Comparison of ENCODE assay signal across 27 cellular contexts in genomic region chr14:61619494-61619893, GRCh38.
DNase-seq lines count a peak whose midpoint lies in the region; ATAC-seq, FAIRE-seq and TF ChIP-seq lines count a peak whose summit lies in the region.
"Had no signal": no experiment of that assay in that cellular context is flagged by ENCODE, and none has a peak within 500 bp of the region (broad histone marks: within the 10 kb centered on the region; RNA-seq: fewer than 3 reads in every experiment).

No MANE protein-coding gene starts in this region.

- peak overlapping the region; percentile 87 for H2AFZ ChIP-seq in HepG2 (ENCODE audit: low read length)
- H2AFZ ChIP-seq: PC-9 had no signal

- no peaks in the 10 kb centered on the region for H3K36me3 ChIP-seq in HepG2 (replicated peaks in 1 of 2; ENCODE audit: control insufficient read depth in 1 of 2, insufficient read depth in 2 of 2, low read length in 2 of 2)
- no peaks in the 10 kb centered on the region for H3K36me3 ChIP-seq in right lobe of liver
- H3K36me3 ChIP-seq in RWPE2 (ENCODE audit: low read depth): no peaks in the 10 kb centered on the region
- no peaks in the 10 kb centered on the region for H3K36me3 ChIP-seq in neutrophil
- no peaks in the 10 kb centered on the region for H3K36me3 ChIP-seq in suprapubic skin
- H3K36me3 ChIP-seq in colonic mucosa: no peaks in the 10 kb centered on the region
- H3K36me3 ChIP-seq: BLaER1 treated with 17β-estradiol and CSF1 and Interleukin-3, amounts not matched to agents 10 nM and 100 nM; SJSA1 had no signal

- 0 out of 6 replicates have a peak overlapping the region, but pooled peaks of 1 of the 3 experiments have one; percentile 12 for H3K4me3 ChIP-seq in HepG2 (replicated peaks in 1 of 3; ENCODE audit: insufficient read depth in 1 of 3, low read depth in 2 of 3, low read length in 3 of 3)
- H3K4me3 ChIP-seq in right lobe of liver: no peak overlapping the region
- no peak overlapping the region for H3K4me3 ChIP-seq in RWPE2 (ENCODE audit: severe bottlenecking)
- no peak overlapping the region for H3K4me3 ChIP-seq in neutrophil (ENCODE audit: low read depth in 1 of 2, low read length in 1 of 2)
- no peak overlapping the region for H3K4me3 ChIP-seq in suprapubic skin
- no peak overlapping the region for H3K4me3 ChIP-seq in colonic mucosa
- H3K4me3 ChIP-seq: BLaER1 treated with 17β-estradiol and CSF1 and Interleukin-3, amounts not matched to agents 10 nM and 100 nM; PC-9; SJSA1 had no signal

- H3K9me3 ChIP-seq in HepG2 (ENCODE audit: low read length): no peaks in the 10 kb centered on the region
- no peaks in the 10 kb centered on the region for H3K9me3 ChIP-seq in right lobe of liver
- H3K9me3 ChIP-seq in RWPE2 (ENCODE audit: severe bottlenecking): no peaks in the 10 kb centered on the region
- H3K9me3 ChIP-seq in neutrophil: no peaks in the 10 kb centered on the region
- no peaks in the 10 kb centered on the region for H3K9me3 ChIP-seq in suprapubic skin
- no peaks in the 10 kb centered on the region for H3K9me3 ChIP-seq in colonic mucosa
- H3K9me3 ChIP-seq: SJSA1 had no signal

- POLR2A ChIA-PET in HepG2 (lab: Yijun Ruan, JAX): interaction anchor here (0.9 to 1.6 kb wide), 2 partner anchors 10 to 76 kb away, joined by 3 to 5 read pairs; partner anchors contain the start of gene HIF1A

- CTCF ChIA-PET in HepG2 (lab: Yijun Ruan, JAX; ENCODE audit: low intra/inter-chr PET ratio, low total read pairs): no interaction called here

- TF ChIP-seq RAD21 in HepG2 (CRISPR knock-in tag; IDR thresholded peaks at IDR 0.05): no peak

- DNase-seq in HepG2 (ENCODE audit: low spot score) (no peak), right lobe of liver (no peak), RWPE2 (ENCODE audit: low spot score) (no peak), suprapubic skin (ENCODE audit: low spot score in 2 of 2) (no peak), colonic mucosa (no peak), G401 (ENCODE audit: low spot score) (no peak)
- no peak for DNase-seq in activated effector memory CD4-positive, alpha-beta T cell treated with Interleukin-2 at 50 U/mL for 16 hours
- DNase-seq: AML-193; CD4-positive, alpha-beta T cell; DMS53; Kasumi-1; MV-4-11; NCI-H1105; NCI-H1436 treated with DMSO at 0.1 percent for 48 hours; NCI-H1930; NCI-H2107; NCI-H446 treated with DMSO at 0.1 percent for 48 hours; NCI-H526; NCI-H82; PC-9; Right ventricle myocardium superior had no signal

- no peak for TF ChIP-seq CTCF in HepG2 (CRISPR knock-in tag; IDR thresholded peaks at IDR 0.05)
- TF ChIP-seq CTCF in right lobe of liver (IDR thresholded peaks at IDR 0.05): no peak
- TF ChIP-seq CTCF in RWPE2 (IDR thresholded peaks at IDR 0.05; ENCODE audit: poor library complexity, severe bottlenecking): no peak
- no peak for TF ChIP-seq CTCF in neutrophil (IDR thresholded peaks at IDR 0.05)
- TF ChIP-seq CTCF in suprapubic skin (IDR thresholded peaks at IDR 0.05): no peak
- no peak for TF ChIP-seq CTCF in colonic mucosa (IDR thresholded peaks at IDR 0.05)

- TF ChIP-seq POLR2A in HepG2 (IDR thresholded peaks at IDR 0.05; ENCODE audit: insufficient read depth in 1 of 2, low read depth in 2 of 2, low read length in 2 of 2) (no peak), right lobe of liver (IDR thresholded peaks at IDR 0.05) (no peak), suprapubic skin (IDR thresholded peaks at IDR 0.05) (no peak)

- 78% methylated on average over 4 of the region's 4 CpGs for WGBS in HepG2 (ENCODE audit: low lambda C conversion rate)
- 69% methylated on average over 4 of the region's 4 CpGs for WGBS in right lobe of liver (ENCODE audit: insufficient coverage, low coverage, low lambda C conversion rate, missing lambda C conversion rate)
- whole genome bisulfite sequencing in suprapubic skin: 96% methylated on average over 4 of the region's 4 CpGs

- no peaks in the 10 kb centered on the region for H4K20me1 ChIP-seq in HepG2 (ENCODE audit: insufficient read depth, low read length)
- H4K20me1 ChIP-seq: BLaER1 treated with 17β-estradiol and CSF1 and Interleukin-3, amounts not matched to agents 10 nM and 100 nM had no signal

- peak overlapping the region; percentile 63; the same call in 1 of the 2 replicates for H3K4me2 ChIP-seq in HepG2 (ENCODE audit: low read depth, low read length)
- H3K4me2 ChIP-seq: PC-9 had no signal

- intact Hi-C loops in HepG2 (cut with micrococcal nuclease; ENCODE audit: unreplicated experiment) (no loop called here), right lobe of liver (cut with DNase I) (no loop called here), colonic mucosa (cut with DNase I) (no loop called here)

- ATAC-seq in HepG2: no peak
- ATAC-seq in right lobe of liver: no peak
- no peak for ATAC-seq in RWPE2 (ENCODE audit: low read depth)
- ATAC-seq: HCT116 had no signal

- TF ChIP-seq EP300 in HepG2 (IDR thresholded peaks at IDR 0.05; ENCODE audit: low read depth in 2 of 2, low read length in 2 of 2) (no peak), HepG2 (CRISPR knock-in tag; IDR thresholded peaks at IDR 0.05; ENCODE audit: borderline replicate concordance) (no peak), suprapubic skin (IDR thresholded peaks at IDR 0.05) (no peak)

- FAIRE-seq in HepG2 (lab: Jason Lieb, UNC): no peak
- FAIRE-seq: A204.1, G401.6 had no signal

- H3K27ac ChIP-seq in HepG2 (ENCODE audit: extremely low read length, insufficient read depth, low read length) (no peak overlapping the region), right lobe of liver (no peak overlapping the region), RWPE2 (ENCODE audit: poor library complexity, severe bottlenecking) (peak overlapping the region; percentile 75), neutrophil (peak overlapping the region; percentile 75), suprapubic skin (peak overlapping the region; percentile 65), colonic mucosa (no peak overlapping the region)
- H3K27ac ChIP-seq: BLaER1 treated with 17β-estradiol and CSF1 and Interleukin-3, amounts not matched to agents 10 nM and 100 nM; PC-9; SJSA1 had no signal

- H3K9ac ChIP-seq in HepG2 (ENCODE audit: insufficient read depth, low read depth, low read length) (no peak overlapping the region), colonic mucosa (ENCODE audit: low read depth in 2 of 2, low read length in 2 of 2) (no peak overlapping the region)
- H3K9ac ChIP-seq: BLaER1 treated with 17β-estradiol and CSF1 and Interleukin-3, amounts not matched to agents 10 nM and 100 nM had no signal

- H3K4me1 ChIP-seq in HepG2 (ENCODE audit: insufficient read depth, low read length) (peaks cover 36% of the 10 kb centered on the region), right lobe of liver (no peaks in the 10 kb centered on the region), RWPE2 (ENCODE audit: insufficient read depth, poor library complexity, severe bottlenecking) (peaks cover 27% of the 10 kb centered on the region), neutrophil (ENCODE audit: control insufficient read depth in 1 of 2, insufficient read depth in 1 of 2, low read depth in 1 of 2, low read length in 1 of 2) (peaks cover 37 to 48% of the 10 kb centered on the region in 2 experiments), suprapubic skin (no peaks in the 10 kb centered on the region), colonic mucosa (no peaks in the 10 kb centered on the region)

- H3K27me3 ChIP-seq in HepG2 (ENCODE audit: control insufficient read depth in 1 of 2, insufficient read depth in 2 of 2, low read length in 2 of 2): no peaks in the 10 kb centered on the region
- H3K27me3 ChIP-seq in right lobe of liver: no peaks in the 10 kb centered on the region
- no peaks in the 10 kb centered on the region for H3K27me3 ChIP-seq in RWPE2 (ENCODE audit: insufficient read depth, poor library complexity, severe bottlenecking)
- no peaks in the 10 kb centered on the region for H3K27me3 ChIP-seq in neutrophil
- no peaks in the 10 kb centered on the region for H3K27me3 ChIP-seq in suprapubic skin
- H3K27me3 ChIP-seq in colonic mucosa: no peaks in the 10 kb centered on the region
- H3K27me3 ChIP-seq: BLaER1 treated with 17β-estradiol and CSF1 and Interleukin-3, amounts not matched to agents 10 nM and 100 nM; SJSA1 had no signal

- no peaks in the 10 kb centered on the region for H3K79me2 ChIP-seq in HepG2 (ENCODE audit: insufficient read depth, low read length)

- no TSS peak for BruUV-seq in HepG2 (replicated peaks; lab: Mats Ljungman, UMichigan)

- in situ Hi-C loops in HepG2 (cut with HindIII; ENCODE audit: extremely low pct_ligation_motif_present, low pct_unique_long_range_greater_than_20kb) (no loop called here), G401 (cut with HindIII; ENCODE audit: low sequenced_read_pairs) (no loop called here)

TF ChIP-seq in HepG2, 621 proteins besides CTCF, POLR2A, EP300 and RAD21 (continues in another document):
- TF ChIP-seq GATA4 (IDR thresholded peaks at IDR 0.05; ENCODE audit: borderline replicate concordance, low read depth) (no peak), ZBTB21 (CRISPR knock-in tag; IDR thresholded peaks at IDR 0.05) (no peak), ZNF317 (CRISPR knock-in tag; IDR thresholded peaks at IDR 0.05) (no peak), ATF7-NPFF (CRISPR knock-in tag; IDR thresholded peaks at IDR 0.05; ENCODE audit: low read depth) (no peak), ARNT (IDR thresholded peaks at IDR 0.05) (no peak), THRA (CRISPR knock-in tag; IDR thresholded peaks at IDR 0.05; ENCODE audit: borderline replicate concordance) (no peak), IKZF5 (CRISPR knock-in tag; IDR thresholded peaks at IDR 0.05) (no peak), TEAD3 (CRISPR knock-in tag; optimal IDR thresholded peaks at IDR 0.05; ENCODE audit: borderline replicate concordance) (no peak), ZNF891 (CRISPR knock-in tag; IDR thresholded peaks at IDR 0.05) (no peak), ZNF207 (IDR thresholded peaks at IDR 0.05; ENCODE audit: borderline replicate concordance) (no peak)

Comparison
In these comparisons a context has a peak if more than half of its experiments do, and no peak if none do; other contexts are left out.
1. H3K27ac ChIP-seq: peak in RWPE2 (single experiment), neutrophil (single experiment) and suprapubic skin (single experiment); none in HepG2 (single experiment), right lobe of liver (0 of 3) and colonic mucosa (single experiment).